28 cellular contexts compared by ENCODE assay signal in the genomic region with DNA sequence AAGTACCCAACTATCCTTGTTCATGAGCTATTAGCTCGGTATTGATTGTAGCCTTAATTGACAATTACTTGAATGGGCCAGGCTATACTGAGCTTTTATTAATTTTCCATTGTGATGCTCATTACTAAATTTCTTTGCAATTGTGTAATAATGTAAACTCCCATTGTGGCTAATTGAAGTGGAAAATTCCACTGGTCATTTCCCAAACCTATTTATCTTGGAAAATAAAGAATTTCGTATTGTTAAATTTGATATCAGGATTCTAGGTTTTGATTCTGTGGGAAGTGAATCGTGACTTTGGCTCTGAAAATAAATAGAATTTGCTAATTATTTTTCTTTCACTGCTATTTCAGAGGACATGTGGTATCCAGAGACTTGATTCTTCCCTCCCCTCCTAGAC.
"Had no signal": no experiment of that assay in that cellular context is flagged by ENCODE, and none has a peak within 500 bp of the region (broad histone marks: within the 10 kb centered on the region; RNA-seq: fewer than 3 reads in every experiment).

No MANE protein-coding gene starts in this region.

- H3K9me3 Mint-ChIP-seq: stimulated activated effector memory CD8-positive, alpha-beta T cell treated with anti-CD3 and anti-CD28 coated beads, Interleukin-12 subunit alpha, Interleukin-12 subunit beta, amount 100 ng/mL, for 72 hours; stimulated activated memory B cell treated with anti-CD40 and anti-IgM and Interleukin-4, amounts not matched to agents 10 μg/mL and 1 μg/mL and 100 μg/mL, for 72 hours; stimulated activated naive CD8-positive, alpha-beta T cell treated with anti-CD3 and anti-CD28 coated beads, Interleukin-15, Interleukin-2, amounts not matched to agents 100 ng/mL and 50 ng/mL, for 24 hours; type B pancreatic cell had no signal

- H3K4me3 Mint-ChIP-seq: stimulated activated effector memory CD8-positive, alpha-beta T cell treated with anti-CD3 and anti-CD28 coated beads, Interleukin-12 subunit alpha, Interleukin-12 subunit beta, amount 100 ng/mL, for 72 hours; stimulated activated memory B cell treated with anti-CD40 and anti-IgM and Interleukin-4, amounts not matched to agents 10 μg/mL and 1 μg/mL and 100 μg/mL, for 72 hours; stimulated activated naive B cell treated with anti-CD40 and anti-IgM and Interleukin-4, amounts not matched to agents 10 μg/mL and 1 μg/mL and 100 μg/mL, for 72 hours; stimulated activated naive CD8-positive, alpha-beta T cell treated with anti-CD3 and anti-CD28 coated beads, Interleukin-15, amount 100 ng/mL, for 72 hours; stimulated activated naive CD8-positive, alpha-beta T cell treated with anti-CD3 and anti-CD28 coated beads, Interleukin-15, Interleukin-2, amounts not matched to agents 100 ng/mL and 50 ng/mL, for 24 hours; type B pancreatic cell had no signal

- H3K27me3 Mint-ChIP-seq: stimulated activated memory B cell treated with anti-CD40 and anti-IgM and Interleukin-4, amounts not matched to agents 10 μg/mL and 1 μg/mL and 100 μg/mL, for 72 hours; stimulated activated naive B cell treated with anti-CD40 and anti-IgM and Interleukin-4, amounts not matched to agents 10 μg/mL and 1 μg/mL and 100 μg/mL, for 72 hours; stimulated activated naive CD8-positive, alpha-beta T cell treated with anti-CD3 and anti-CD28 coated beads, Interleukin-15, amount 100 ng/mL, for 72 hours; stimulated activated naive CD8-positive, alpha-beta T cell treated with anti-CD3 and anti-CD28 coated beads, Interleukin-15, Interleukin-2, amounts not matched to agents 100 ng/mL and 50 ng/mL, for 24 hours; type B pancreatic cell had no signal

- DNase-seq: stimulated activated CD4-positive, alpha-beta T cell treated with anti-CD3 and anti-CD28 coated beads, Interleukin-2, amount 100 ng/mL, for 48 hours; stimulated activated CD4-positive, alpha-beta T cell treated with anti-CD3 and anti-CD28 coated beads, Interleukin-4, amount 100 ng/mL, for 1 hour; stimulated activated CD4-positive, alpha-beta T cell treated with anti-CD3 and anti-CD28 coated beads, Interleukin-4, amount 100 ng/mL, for 24 hours; stimulated activated CD4-positive, alpha-beta T cell treated with anti-CD3 and anti-CD28 coated beads, Interleukin-4, amount 100 ng/mL, for 4 hours; stimulated activated CD8-positive, alpha-beta memory T cell treated with anti-CD3 and anti-CD28 coated beads, Interleukin-4, amount 100 ng/mL, for 48 hours; stimulated activated naive B cell treated with anti-CD40 and anti-IgM and Interleukin-4, amounts not matched to agents 10 μg/mL and 1 μg/mL and 100 μg/mL, for 72 hours; stimulated activated naive CD4-positive, alpha-beta T cell; stimulated activated naive CD4-positive, alpha-beta T cell treated with Interleukin-2 at 50 U/mL for 16 hours; stimulated activated naive CD8-positive, alpha-beta T cell treated with anti-CD3 and anti-CD28 coated beads, Interleukin-15, amount 100 ng/mL, for 72 hours; stimulated activated naive CD8-positive, alpha-beta T cell treated with anti-CD3 and anti-CD28 coated beads, Interleukin-15, Interleukin-2, amounts not matched to agents 100 U/mL and 50 U/mL, for 24 hours; stomach; substantia nigra; testis; thyroid gland; tibial artery; transverse colon; trophoblast cell; upper lobe of left lung; upper lobe of right lung; uterus had no signal

- H3K27ac Mint-ChIP-seq: stimulated activated effector memory CD8-positive, alpha-beta T cell treated with anti-CD3 and anti-CD28 coated beads, Interleukin-12 subunit alpha, Interleukin-12 subunit beta, amount 100 ng/mL, for 72 hours; stimulated activated memory B cell treated with anti-CD40 and anti-IgM and Interleukin-4, amounts not matched to agents 10 μg/mL and 1 μg/mL and 100 μg/mL, for 72 hours; stimulated activated naive B cell treated with anti-CD40 and anti-IgM and Interleukin-4, amounts not matched to agents 10 μg/mL and 1 μg/mL and 100 μg/mL, for 72 hours; stimulated activated naive CD8-positive, alpha-beta T cell treated with anti-CD3 and anti-CD28 coated beads, Interleukin-15, amount 100 ng/mL, for 72 hours; stimulated activated naive CD8-positive, alpha-beta T cell treated with anti-CD3 and anti-CD28 coated beads, Interleukin-15, Interleukin-2, amounts not matched to agents 100 ng/mL and 50 ng/mL, for 24 hours; type B pancreatic cell had no signal

- H3K27ac ChIP-seq: stomach, suprapubic skin, testis, thoracic aorta, thyroid gland, tibial artery, tibial nerve, transverse colon, upper lobe of left lung, upper lobe of right lung, uterus, vagina had no signal

- H3K36me3 Mint-ChIP-seq: stimulated activated effector memory CD8-positive, alpha-beta T cell treated with anti-CD3 and anti-CD28 coated beads, Interleukin-12 subunit alpha, Interleukin-12 subunit beta, amount 100 ng/mL, for 72 hours; stimulated activated memory B cell treated with anti-CD40 and anti-IgM and Interleukin-4, amounts not matched to agents 10 μg/mL and 1 μg/mL and 100 μg/mL, for 72 hours; type B pancreatic cell had no signal

- H3K36me3 ChIP-seq: stomach, suprapubic skin, thoracic aorta, thyroid gland, tibial artery, tibial nerve, transverse colon, upper lobe of left lung, upper lobe of right lung, uterus, vagina had no signal

- H3K4me1 Mint-ChIP-seq: stimulated activated effector memory CD8-positive, alpha-beta T cell treated with anti-CD3 and anti-CD28 coated beads, Interleukin-12 subunit alpha, Interleukin-12 subunit beta, amount 100 ng/mL, for 72 hours; stimulated activated memory B cell treated with anti-CD40 and anti-IgM and Interleukin-4, amounts not matched to agents 10 μg/mL and 1 μg/mL and 100 μg/mL, for 72 hours had no signal

- H3K9me3 ChIP-seq: stomach, suprapubic skin, testis, thoracic aorta, thyroid gland, tibial artery, tibial nerve, transverse colon, upper lobe of left lung, upper lobe of right lung, uterus, vagina had no signal

- H3K27me3 ChIP-seq: stomach, suprapubic skin, testis, thyroid gland, tibial artery, tibial nerve, transverse colon, upper lobe of left lung, upper lobe of right lung, uterus, vagina had no signal

- H3K4me3 ChIP-seq: stomach, suprapubic skin, testis, thoracic aorta, thyroid gland, tibial artery, tibial nerve, transverse colon, upper lobe of left lung, upper lobe of right lung, uterus, vagina had no signal

- H3K4me1 ChIP-seq: stomach, suprapubic skin, testis, thyroid gland, tibial artery, tibial nerve, upper lobe of left lung, upper lobe of right lung, uterus, vagina had no signal
